ENCODE assay signal across 1 cellular context in the genomic region with DNA sequence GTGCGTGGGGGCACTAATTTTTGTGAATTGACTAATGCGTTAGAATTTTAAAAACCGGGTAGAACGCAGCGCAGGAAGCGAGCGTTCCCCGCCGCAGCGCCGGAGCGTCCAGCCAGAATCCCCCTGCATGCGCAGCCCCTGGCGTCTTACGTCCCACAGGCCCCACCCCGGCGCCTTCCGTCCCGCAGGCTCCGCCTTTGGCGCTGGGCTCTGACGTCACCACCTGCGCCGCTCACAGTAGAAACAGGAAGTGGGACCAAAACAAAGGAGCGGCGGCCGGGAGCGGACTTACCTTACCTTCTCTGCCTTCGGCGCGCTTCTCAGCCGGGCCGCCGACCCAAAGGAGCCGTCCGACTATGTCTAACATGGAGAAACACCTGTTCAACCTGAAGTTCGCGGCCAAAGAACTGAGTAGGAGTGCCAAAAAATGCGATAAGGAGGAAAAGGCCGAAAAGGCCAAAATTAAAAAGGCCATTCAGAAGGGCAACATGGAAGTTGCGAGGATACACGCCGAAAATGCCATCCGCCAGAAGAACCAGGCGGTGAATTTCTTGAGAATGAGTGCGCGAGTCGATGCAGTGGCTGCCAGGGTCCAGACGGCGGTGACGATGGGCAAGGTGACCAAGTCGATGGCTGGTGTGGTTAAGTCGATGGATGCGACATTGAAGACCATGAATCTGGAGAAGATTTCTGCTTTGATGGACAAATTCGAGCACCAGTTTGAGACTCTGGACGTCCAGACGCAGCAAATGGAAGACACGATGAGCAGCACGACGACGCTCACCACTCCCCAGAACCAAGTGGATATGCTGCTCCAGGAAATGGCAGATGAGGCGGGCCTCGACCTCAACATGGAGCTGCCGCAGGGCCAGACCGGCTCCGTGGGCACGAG.
TF ChIP-seq lines count a peak whose summit lies in the region.

A gene with protein sequence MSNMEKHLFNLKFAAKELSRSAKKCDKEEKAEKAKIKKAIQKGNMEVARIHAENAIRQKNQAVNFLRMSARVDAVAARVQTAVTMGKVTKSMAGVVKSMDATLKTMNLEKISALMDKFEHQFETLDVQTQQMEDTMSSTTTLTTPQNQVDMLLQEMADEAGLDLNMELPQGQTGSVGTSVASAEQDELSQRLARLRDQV (plus strand): TSS at position 258 of the 892 bp plus-strand sequence. CDS start 99 bp downstream, at position 357.

TF ChIP-seq in HepG2, 621 proteins besides CTCF, POLR2A, EP300 and RAD21 (continued from another document):
- TF ChIP-seq, protein P1, sequence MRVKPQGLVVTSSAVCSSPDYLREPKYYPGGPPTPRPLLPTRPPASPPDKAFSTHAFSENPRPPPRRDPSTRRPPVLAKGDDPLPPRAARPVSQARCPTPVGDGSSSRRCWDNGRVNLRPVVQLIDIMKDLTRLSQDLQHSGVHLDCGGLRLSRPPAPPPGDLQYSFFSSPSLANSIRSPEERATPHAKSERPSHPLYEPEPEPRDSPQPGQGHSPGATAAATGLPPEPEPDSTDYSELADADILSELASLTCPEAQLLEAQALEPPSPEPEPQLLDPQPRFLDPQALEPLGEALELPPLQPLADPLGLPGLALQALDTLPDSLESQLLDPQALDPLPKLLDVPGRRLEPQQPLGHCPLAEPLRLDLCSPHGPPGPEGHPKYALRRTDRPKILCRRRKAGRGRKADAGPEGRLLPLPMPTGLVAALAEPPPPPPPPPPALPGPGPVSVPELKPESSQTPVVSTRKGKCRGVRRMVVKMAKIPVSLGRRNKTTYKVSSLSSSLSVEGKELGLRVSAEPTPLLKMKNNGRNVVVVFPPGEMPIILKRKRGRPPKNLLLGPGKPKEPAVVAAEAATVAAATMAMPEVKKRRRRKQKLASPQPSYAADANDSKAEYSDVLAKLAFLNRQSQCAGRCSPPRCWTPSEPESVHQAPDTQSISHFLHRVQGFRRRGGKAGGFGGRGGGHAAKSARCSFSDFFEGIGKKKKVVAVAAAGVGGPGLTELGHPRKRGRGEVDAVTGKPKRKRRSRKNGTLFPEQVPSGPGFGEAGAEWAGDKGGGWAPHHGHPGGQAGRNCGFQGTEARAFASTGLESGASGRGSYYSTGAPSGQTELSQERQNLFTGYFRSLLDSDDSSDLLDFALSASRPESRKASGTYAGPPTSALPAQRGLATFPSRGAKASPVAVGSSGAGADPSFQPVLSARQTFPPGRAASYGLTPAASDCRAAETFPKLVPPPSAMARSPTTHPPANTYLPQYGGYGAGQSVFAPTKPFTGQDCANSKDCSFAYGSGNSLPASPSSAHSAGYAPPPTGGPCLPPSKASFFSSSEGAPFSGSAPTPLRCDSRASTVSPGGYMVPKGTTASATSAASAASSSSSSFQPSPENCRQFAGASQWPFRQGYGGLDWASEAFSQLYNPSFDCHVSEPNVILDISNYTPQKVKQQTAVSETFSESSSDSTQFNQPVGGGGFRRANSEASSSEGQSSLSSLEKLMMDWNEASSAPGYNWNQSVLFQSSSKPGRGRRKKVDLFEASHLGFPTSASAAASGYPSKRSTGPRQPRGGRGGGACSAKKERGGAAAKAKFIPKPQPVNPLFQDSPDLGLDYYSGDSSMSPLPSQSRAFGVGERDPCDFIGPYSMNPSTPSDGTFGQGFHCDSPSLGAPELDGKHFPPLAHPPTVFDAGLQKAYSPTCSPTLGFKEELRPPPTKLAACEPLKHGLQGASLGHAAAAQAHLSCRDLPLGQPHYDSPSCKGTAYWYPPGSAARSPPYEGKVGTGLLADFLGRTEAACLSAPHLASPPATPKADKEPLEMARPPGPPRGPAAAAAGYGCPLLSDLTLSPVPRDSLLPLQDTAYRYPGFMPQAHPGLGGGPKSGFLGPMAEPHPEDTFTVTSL (CRISPR knock-in tag; IDR thresholded peaks at IDR 0.05; ENCODE audit: borderline replicate concordance): no peak; the same call in 1 of the 2 replicates
- TF ChIP-seq HDAC2 (CRISPR knock-in tag; IDR thresholded peaks at IDR 0.05) (peak; percentile 91), ZNF614 (CRISPR knock-in tag; IDR thresholded peaks at IDR 0.05; ENCODE audit: borderline replicate concordance) (peak; percentile 79; the same call in 1 of the 2 replicates), SRSF1 (optimal IDR thresholded peaks at IDR 0.05; ENCODE audit: low read depth, low read length) (peak; percentile 61), SKIL (CRISPR knock-in tag; IDR thresholded peaks at IDR 0.05; ENCODE audit: borderline replicate concordance) (no peak; the same call in 1 of the 2 replicates), KLF11 (CRISPR knock-in tag; IDR thresholded peaks at IDR 0.05) (peak; percentile 87; the same call in 1 of the 2 replicates), NCOR1 (IDR thresholded peaks at IDR 0.05; ENCODE audit: borderline replicate concordance, low read length) (no peak; the same call in 1 of the 2 replicates), RFX3 (CRISPR knock-in tag; IDR thresholded peaks at IDR 0.05) (no peak)
- TF ChIP-seq, protein P2, sequence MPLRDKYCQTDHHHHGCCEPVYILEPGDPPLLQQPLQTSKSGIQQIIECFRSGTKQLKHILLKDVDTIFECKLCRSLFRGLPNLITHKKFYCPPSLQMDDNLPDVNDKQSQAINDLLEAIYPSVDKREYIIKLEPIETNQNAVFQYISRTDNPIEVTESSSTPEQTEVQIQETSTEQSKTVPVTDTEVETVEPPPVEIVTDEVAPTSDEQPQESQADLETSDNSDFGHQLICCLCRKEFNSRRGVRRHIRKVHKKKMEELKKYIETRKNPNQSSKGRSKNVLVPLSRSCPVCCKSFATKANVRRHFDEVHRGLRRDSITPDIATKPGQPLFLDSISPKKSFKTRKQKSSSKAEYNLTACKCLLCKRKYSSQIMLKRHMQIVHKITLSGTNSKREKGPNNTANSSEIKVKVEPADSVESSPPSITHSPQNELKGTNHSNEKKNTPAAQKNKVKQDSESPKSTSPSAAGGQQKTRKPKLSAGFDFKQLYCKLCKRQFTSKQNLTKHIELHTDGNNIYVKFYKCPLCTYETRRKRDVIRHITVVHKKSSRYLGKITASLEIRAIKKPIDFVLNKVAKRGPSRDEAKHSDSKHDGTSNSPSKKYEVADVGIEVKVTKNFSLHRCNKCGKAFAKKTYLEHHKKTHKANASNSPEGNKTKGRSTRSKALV (CRISPR knock-in tag; IDR thresholded peaks at IDR 0.05): peak; percentile 74; the same call in 1 of the 2 replicates
